ENCODE assay signal across 8 cellular contexts in genomic region chr1:151058682-151059341, GRCh38. TPM values are rescaled to one million over a fixed set of nuclear protein-coding genes. Genes with fewer than 3 reads are reported as not detected.
DNase-seq lines count a peak whose midpoint lies in the region; ATAC-seq, FAIRE-seq and TF ChIP-seq lines count a peak whose summit lies in the region.

No MANE protein-coding gene starts in this region.

- no peaks in the 10 kb centered on the region for H3K27me3 Mint-ChIP-seq in activated T-helper 17 cell treated with anti-CD3 and anti-CD28 coated beads, Interleukin-2, amount 50 U/mL, for 72 hours

- H3K27ac ChIP-seq in left ventricle myocardium inferior (replicated peaks): peak overlapping the region; percentile 96

- FAIRE-seq in RCC 7860 (lab: Jason Lieb, UNC): no peak

- in situ Hi-C loops in GM13976 (cut with MboI; ENCODE audit: low sequenced_read_pairs, unreplicated experiment): no loop called here

- H3K27ac Mint-ChIP-seq in activated T-helper 17 cell treated with anti-CD3 and anti-CD28 coated beads, Interleukin-2, amount 50 U/mL, for 72 hours: peak overlapping the region; percentile 99

- H3K27me3 ChIP-seq in MG63: no peaks in the 10 kb centered on the region
- no peaks in the 10 kb centered on the region for H3K27me3 ChIP-seq in left ventricle myocardium inferior (ENCODE audit: low read depth)

- H3K9me3 ChIP-seq in MG63: no peaks in the 10 kb centered on the region
- no peaks in the 10 kb centered on the region for H3K9me3 ChIP-seq in left ventricle myocardium inferior (replicated peaks)

- H3K4me3 Mint-ChIP-seq in activated T-helper 17 cell treated with anti-CD3 and anti-CD28 coated beads, Interleukin-2, amount 50 U/mL, for 72 hours: peak overlapping the region; percentile 97

- H3K36me3 Mint-ChIP-seq in activated T-helper 17 cell treated with anti-CD3 and anti-CD28 coated beads, Interleukin-2, amount 50 U/mL, for 72 hours (ENCODE audit: low read depth): peaks cover 59% of the 10 kb centered on the region

- no peaks in the 10 kb centered on the region for H3K9me3 Mint-ChIP-seq in activated T-helper 17 cell treated with anti-CD3 and anti-CD28 coated beads, Interleukin-2, amount 50 U/mL, for 72 hours

- peak overlapping the region; percentile 98 for H3K4me3 ChIP-seq in MG63
- peak overlapping the region; percentile 92 for H3K4me3 ChIP-seq in left ventricle myocardium inferior
- peak overlapping the region; percentile 94 for H3K4me3 ChIP-seq in retinal pigment epithelial cell (ENCODE audit: low read length)

- peak; percentile 95 for DNase-seq in DMS53 (lab: John Stamatoyannopoulos, UW)
- peak; percentile 17 for DNase-seq in MG63
- no peak for DNase-seq in left ventricle myocardium inferior
- DNase-seq in retinal pigment epithelial cell (ENCODE audit: low read depth): no peak
- DNase-seq in RCC 7860 (ENCODE audit: low spot score): no peak
- DNase-seq in GM13976 (ENCODE audit: low spot score): no peak

- peaks cover 32% of the 10 kb centered on the region for H3K4me1 Mint-ChIP-seq in activated T-helper 17 cell treated with anti-CD3 and anti-CD28 coated beads, Interleukin-2, amount 50 U/mL, for 72 hours

- peaks cover 59% of the 10 kb centered on the region for H3K4me1 ChIP-seq in left ventricle myocardium inferior

- H3K36me3 ChIP-seq in MG63 (peaks cover 48% of the 10 kb centered on the region), left ventricle myocardium inferior (peaks cover 25% of the 10 kb centered on the region)

- intact Hi-C loops in left ventricle myocardium inferior (cut with micrococcal nuclease): no loop called here

- TF ChIP-seq CTCF in left ventricle myocardium inferior (IDR thresholded peaks at IDR 0.05; ENCODE audit: borderline replicate concordance): no peak
- no peak for TF ChIP-seq CTCF in retinal pigment epithelial cell (conservative IDR thresholded peaks at IDR 0.05; ENCODE audit: low read depth, low read length)
- no peak for TF ChIP-seq CTCF in GM13976 (IDR thresholded peaks at IDR 0.05; ENCODE audit: borderline replicate concordance, control extremely low read depth, extremely low read depth, insufficient read depth, missing control alignments)

- no peak for ATAC-seq in activated T-helper 17 cell treated with anti-CD3 and anti-CD28 coated beads, Interleukin-2, amount 50 U/mL, for 72 hours (replicated peaks)
- no peak for ATAC-seq in HG02885 (IDR thresholded peaks at IDR 0.05; ENCODE audit: poor library complexity, unreplicated experiment)

RNA-seq across cellular contexts. Expression of gene CDC42SE1, which starts 0.6 kb away (rescaled TPM):
- total RNA-seq in MG63 (2014; rRNA removed; shearing (Covaris generic); ENCODE audit: low replicate concordance): 39.9 and 44.1 TPM in 2 replicates
- 100 to 1,000 TPM in 1 of 2 donors, 10 to 100 TPM in 1; 99.7 to 121 TPM for total RNA-seq in activated T-helper 17 cell treated with anti-CD3 and anti-CD28 coated beads, Interleukin-2, amount 50 U/mL, for 72 hours
- total RNA-seq in left ventricle myocardium inferior: 24.8 TPM

RNA-seq across cellular contexts. Expression of gene MLLT11, which starts 1.4 kb away (rescaled TPM):
- 6.8 and 11.5 TPM in 2 replicates for total RNA-seq in MG63 (2014; rRNA removed; shearing (Covaris generic); ENCODE audit: low replicate concordance)
- total RNA-seq in activated T-helper 17 cell treated with anti-CD3 and anti-CD28 coated beads, Interleukin-2, amount 50 U/mL, for 72 hours: 1 to 10 TPM; 1.7 to 4.0 TPM
- 34.1 TPM for total RNA-seq in left ventricle myocardium inferior

RNA-seq across cellular contexts. Expression of gene C1orf56, which starts 11.3 kb away (rescaled TPM):
- 1.1 TPM in 1 of 2 replicates, not detected in the other for total RNA-seq in MG63 (2014; rRNA removed; shearing (Covaris generic); ENCODE audit: low replicate concordance)
- total RNA-seq in activated T-helper 17 cell treated with anti-CD3 and anti-CD28 coated beads, Interleukin-2, amount 50 U/mL, for 72 hours: 1 to 10 TPM in 1 of 2 donors, under 1 TPM in 1; 0.71 to 1.2 TPM
- 7.1 TPM for total RNA-seq in left ventricle myocardium inferior

RNA-seq across cellular contexts. Expression of gene GABPB2, which starts 11.7 kb away (rescaled TPM):
- 2.2 and 13.6 TPM in 2 replicates for total RNA-seq in MG63 (2014; rRNA removed; shearing (Covaris generic); ENCODE audit: low replicate concordance)
- 10 to 100 TPM in 1 of 2 donors, 1 to 10 TPM in 1; 5.8 to 11.7 TPM for total RNA-seq in activated T-helper 17 cell treated with anti-CD3 and anti-CD28 coated beads, Interleukin-2, amount 50 U/mL, for 72 hours
- total RNA-seq in left ventricle myocardium inferior: 12.2 TPM

RNA-seq across cellular contexts. Expression of gene BNIPL, which starts 22.4 kb away (rescaled TPM):
- 0.20 and 5.5 TPM in 2 replicates for total RNA-seq in MG63 (2014; rRNA removed; shearing (Covaris generic); ENCODE audit: low replicate concordance)
- 1 to 10 TPM; 1.4 to 4.5 TPM for total RNA-seq in activated T-helper 17 cell treated with anti-CD3 and anti-CD28 coated beads, Interleukin-2, amount 50 U/mL, for 72 hours
- 0.47 TPM for total RNA-seq in left ventricle myocardium inferior

Comparison
In these comparisons a context has a peak if more than half of its experiments do, and no peak if none do; other contexts are left out.
1. DNase-seq: peak in DMS53 (single experiment) and MG63 (single experiment); none in left ventricle myocardium inferior (single experiment), retinal pigment epithelial cell (single experiment), RCC 7860 (single experiment) and GM13976 (single experiment).
2. Peak in every context shown above with its lines, with median percentiles within 50 percentile points of each other: H3K4me3 ChIP-seq.